Comparison of ENCODE assay signal across 14 cellular contexts in genomic region chr9:33153001-33153400, GRCh38. TPM values are rescaled to one million over a fixed set of nuclear protein-coding genes. Genes with fewer than 3 reads are reported as not detected.
DNase-seq lines count a peak whose midpoint lies in the region; ATAC-seq and TF ChIP-seq lines count a peak whose summit lies in the region.
"Had no signal": no experiment of that assay in that cellular context is flagged by ENCODE, and none has a peak within 500 bp of the region (broad histone marks: within the 10 kb centered on the region; RNA-seq: fewer than 3 reads in every experiment).

No MANE protein-coding gene starts in this region.

- H3K27ac ChIP-seq in RWPE2 (ENCODE audit: poor library complexity, severe bottlenecking) (peak overlapping the region; percentile 75), testis (peak overlapping the region; percentile 32 to 43), adrenal gland (peak overlapping the region in 1 of 5 donors; percentile 19)
- H3K27ac ChIP-seq: parathyroid adenoma, upper lobe of right lung had no signal

- TF ChIP-seq POLR2A in testis (IDR thresholded peaks at IDR 0.05) (no peak), adrenal gland (IDR thresholded peaks at IDR 0.05) (no peak)

- WGBS in testis, 2 donors = 57 to 73% methylated on average over 2 of the region's 2 CpGs
- WGBS in adrenal gland, 4 donors = 54 to 73% (median 69%) methylated on average over 2 of the region's 2 CpGs

- no peak overlapping the region for H3K4me3 ChIP-seq in RWPE2 (ENCODE audit: severe bottlenecking)
- no peak overlapping the region for H3K4me3 ChIP-seq in testis
- no peak overlapping the region for H3K4me3 ChIP-seq in adrenal gland
- H3K4me3 ChIP-seq: body of pancreas, upper lobe of right lung had no signal

- peaks cover 89% of the 10 kb centered on the region for H3K4me1 Mint-ChIP-seq in activated naive CD4-positive, alpha-beta T cell treated with anti-CD3 and anti-CD28 coated beads, Interleukin-2, amount 50 U/mL, for 24 hours
- H3K4me1 Mint-ChIP-seq in memory B cell = peaks cover 65% of the 10 kb centered on the region

- peak overlapping the region; percentile 65 for H3K4me3 Mint-ChIP-seq in activated naive CD4-positive, alpha-beta T cell treated with anti-CD3 and anti-CD28 coated beads, Interleukin-2, amount 50 U/mL, for 24 hours
- H3K4me3 Mint-ChIP-seq in memory B cell = peak overlapping the region; percentile 64

- H3K27me3 Mint-ChIP-seq in activated naive CD4-positive, alpha-beta T cell treated with anti-CD3 and anti-CD28 coated beads, Interleukin-2, amount 50 U/mL, for 24 hours = no peaks in the 10 kb centered on the region
- H3K27me3 Mint-ChIP-seq in memory B cell = no peaks in the 10 kb centered on the region

- no peak for DNase-seq in activated naive CD4-positive, alpha-beta T cell treated with anti-CD3 and anti-CD28 coated beads, Interleukin-2, amount 50 U/mL, for 72 hours (ENCODE audit: low spot score in 2 of 2)
- no peak for DNase-seq in RWPE2 (ENCODE audit: low spot score)
- no peak for DNase-seq in memory B cell (ENCODE audit: low spot score in 2 of 2)
- no peak for DNase-seq in testis
- no peak for DNase-seq in iPS-NIHi7 (ENCODE audit: extremely low spot score)
- no peak for DNase-seq in adrenal gland
- DNase-seq: body of pancreas, DMS79 treated with DMSO at 0.1 percent for 48 hours, mammary epithelial cell, SK-N-SH, upper lobe of right lung had no signal

- TF ChIP-seq CTCF in RWPE2 (IDR thresholded peaks at IDR 0.05; ENCODE audit: poor library complexity, severe bottlenecking) = no peak
- TF ChIP-seq CTCF in testis (IDR thresholded peaks at IDR 0.05) = no peak
- no peak for TF ChIP-seq CTCF in adrenal gland (IDR thresholded peaks at IDR 0.05)

- H3K9me3 ChIP-seq in RWPE2 (ENCODE audit: severe bottlenecking) (no peaks in the 10 kb centered on the region), testis (no peaks in the 10 kb centered on the region), adrenal gland (replicated peaks in 1 of 3) (no peaks in the 10 kb centered on the region)
- H3K9me3 ChIP-seq: body of pancreas, SK-N-SH, upper lobe of right lung had no signal

- no peak for ATAC-seq in activated naive CD4-positive, alpha-beta T cell treated with anti-CD3 and anti-CD28 coated beads, Interleukin-2, amount 50 U/mL, for 72 hours
- ATAC-seq in RWPE2 (ENCODE audit: low read depth) (no peak), memory B cell (ENCODE audit: low read depth) (no peak), HG02973 (IDR thresholded peaks at IDR 0.05; ENCODE audit: unreplicated experiment) (no peak)
- ATAC-seq: body of pancreas, upper lobe of right lung had no signal

- H3K9me3 Mint-ChIP-seq in activated naive CD4-positive, alpha-beta T cell treated with anti-CD3 and anti-CD28 coated beads, Interleukin-2, amount 50 U/mL, for 24 hours = no peaks in the 10 kb centered on the region
- peaks cover 0 to 5% of the 10 kb centered on the region in 2 donors for H3K9me3 Mint-ChIP-seq in activated naive CD4-positive, alpha-beta T cell treated with anti-CD3 and anti-CD28 coated beads, Interleukin-2, amount 50 U/mL, for 72 hours
- no peaks in the 10 kb centered on the region for H3K9me3 Mint-ChIP-seq in memory B cell

- intact Hi-C loops in testis (cut with DNase I; ENCODE audit: low total_unique reads) = no loop called here
- intact Hi-C loops in adrenal gland (cut with DNase I) = no loop called here

- H3K27ac Mint-ChIP-seq in activated naive CD4-positive, alpha-beta T cell treated with anti-CD3 and anti-CD28 coated beads, Interleukin-2, amount 50 U/mL, for 24 hours = peak overlapping the region; percentile 88
- peak overlapping the region in 1 of 2 donors; percentile 68 for H3K27ac Mint-ChIP-seq in activated naive CD4-positive, alpha-beta T cell treated with anti-CD3 and anti-CD28 coated beads, Interleukin-2, amount 50 U/mL, for 72 hours
- peak overlapping the region; percentile 94 for H3K27ac Mint-ChIP-seq in memory B cell

- peaks cover 6% of the 10 kb centered on the region for H3K36me3 Mint-ChIP-seq in activated naive CD4-positive, alpha-beta T cell treated with anti-CD3 and anti-CD28 coated beads, Interleukin-2, amount 50 U/mL, for 24 hours
- peaks cover 4 to 15% of the 10 kb centered on the region in 2 donors for H3K36me3 Mint-ChIP-seq in activated naive CD4-positive, alpha-beta T cell treated with anti-CD3 and anti-CD28 coated beads, Interleukin-2, amount 50 U/mL, for 72 hours
- H3K36me3 Mint-ChIP-seq in memory B cell = peaks cover 9% of the 10 kb centered on the region

- H3K36me3 ChIP-seq in RWPE2 (ENCODE audit: low read depth) (peaks cover 4% of the 10 kb centered on the region), testis (ENCODE audit: low read depth, missing control alignments) (no peaks in the 10 kb centered on the region), adrenal gland (replicated peaks in 1 of 2) (no peaks in the 10 kb centered on the region)
- H3K36me3 ChIP-seq: upper lobe of right lung had no signal

- H3K4me1 ChIP-seq in RWPE2 (ENCODE audit: insufficient read depth, poor library complexity, severe bottlenecking) = peaks cover 58% of the 10 kb centered on the region
- peaks cover 43% of the 10 kb centered on the region for H3K4me1 ChIP-seq in testis
- H3K4me1 ChIP-seq in adrenal gland (replicated peaks in 1 of 2) = peaks cover 26 to 81% of the 10 kb centered on the region in 2 donors

- H3K27me3 ChIP-seq in RWPE2 (ENCODE audit: insufficient read depth, poor library complexity, severe bottlenecking) (no peaks in the 10 kb centered on the region), testis (no peaks in the 10 kb centered on the region), adrenal gland (no peaks in the 10 kb centered on the region)
- H3K27me3 ChIP-seq: body of pancreas, upper lobe of right lung had no signal

RNA-seq across cellular contexts. Expression of gene B4GALT1, which starts 14.1 kb away (rescaled TPM):
- 10 to 100 TPM; 47.8 to 49.2 TPM for total RNA-seq in activated naive CD4-positive, alpha-beta T cell treated with anti-CD3 and anti-CD28 coated beads, Interleukin-2, amount 50 U/mL, for 72 hours
- total RNA-seq in testis (100 to 1,000 TPM; 192 to 212 TPM), adrenal gland (100 to 1,000 TPM in 1 of 8 donors, 10 to 100 TPM in 7; 44.5 to 117 (median 70.1) TPM)
- polyA plus RNA-seq in testis (ENCODE audit: insufficient read depth, low read depth, low replicate concordance) (112 TPM), adrenal gland (10 to 100 TPM; 18.7 to 70.5 (median 21.9) TPM)
